Comparison of ENCODE assay signal across 1 cellular context in the genomic region with DNA sequence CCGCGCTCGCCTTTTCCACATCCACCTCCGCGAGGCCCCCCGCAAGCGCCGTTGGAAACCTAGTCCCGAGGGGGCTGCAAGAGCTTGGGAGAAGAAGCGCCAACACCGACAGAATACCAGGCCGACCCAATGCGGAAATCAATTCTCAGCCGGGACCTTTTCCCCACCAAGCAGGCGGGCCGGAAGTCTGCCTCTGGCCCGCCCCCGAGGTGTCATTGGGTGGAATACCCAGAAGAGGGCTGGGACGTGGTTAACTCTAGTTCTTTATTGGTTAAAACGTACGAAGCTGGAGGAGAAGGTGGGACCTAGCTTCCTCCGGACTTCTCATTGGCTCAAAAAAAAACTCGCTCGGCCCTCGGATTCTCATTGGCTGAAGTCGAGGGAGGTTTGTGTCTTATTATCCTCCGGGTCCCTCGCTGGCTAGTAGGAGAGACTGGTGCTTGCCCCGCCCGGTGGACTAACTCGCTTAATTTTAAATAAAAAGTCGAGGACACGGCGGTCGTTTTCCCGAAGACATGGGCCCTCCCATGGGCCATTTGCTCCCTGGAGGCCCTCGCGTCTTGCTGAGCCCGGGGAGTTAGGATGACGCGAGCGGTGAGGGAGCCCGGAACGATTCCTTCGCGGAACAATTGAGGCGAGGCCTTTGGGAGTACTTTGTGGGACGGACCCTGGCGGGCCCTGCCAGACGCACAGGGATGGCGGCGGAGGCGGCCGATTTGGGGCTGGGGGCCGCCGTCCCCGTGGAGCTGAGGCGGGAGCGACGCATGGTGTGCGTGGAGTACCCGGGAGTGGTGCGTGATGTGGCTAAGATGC.
A peak's percentile ranks its signal among the peaks of the same experiment; 100 is the strongest.
TF ChIP-seq lines count a peak whose summit lies in the region.

A gene with protein sequence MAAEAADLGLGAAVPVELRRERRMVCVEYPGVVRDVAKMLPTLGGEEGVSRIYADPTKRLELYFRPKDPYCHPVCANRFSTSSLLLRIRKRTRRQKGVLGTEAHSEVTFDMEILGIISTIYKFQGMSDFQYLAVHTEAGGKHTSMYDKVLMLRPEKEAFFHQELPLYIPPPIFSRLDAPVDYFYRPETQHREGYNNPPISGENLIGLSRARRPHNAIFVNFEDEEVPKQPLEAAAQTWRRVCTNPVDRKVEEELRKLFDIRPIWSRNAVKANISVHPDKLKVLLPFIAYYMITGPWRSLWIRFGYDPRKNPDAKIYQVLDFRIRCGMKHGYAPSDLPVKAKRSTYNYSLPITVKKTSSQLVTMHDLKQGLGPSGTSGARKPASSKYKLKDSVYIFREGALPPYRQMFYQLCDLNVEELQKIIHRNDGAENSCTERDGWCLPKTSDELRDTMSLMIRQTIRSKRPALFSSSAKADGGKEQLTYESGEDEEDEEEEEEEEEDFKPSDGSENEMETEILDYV (plus strand): TSS at position 681 of the 813 bp plus-strand sequence. CDS start 15 bp downstream, at position 696.

TF ChIP-seq in K562, 482 proteins besides CTCF, POLR2A, EP300 and RAD21 (continued from another document and continues in another):
- no peak for TF ChIP-seq ZNF277 (CRISPR knock-in tag; IDR thresholded peaks at IDR 0.05; ENCODE audit: borderline replicate concordance)
- TF ChIP-seq BMI1 (IDR thresholded peaks at IDR 0.05; ENCODE audit: low read length): no peak
- TF ChIP-seq HIVEP1 (CRISPR knock-in tag; IDR thresholded peaks at IDR 0.05): no peak
- no peak for TF ChIP-seq HDGF (IDR thresholded peaks at IDR 0.05)
- peak; percentile 52 for TF ChIP-seq CHD1 (IDR thresholded peaks at IDR 0.05; ENCODE audit: low read length)
- TF ChIP-seq ZBTB34 (CRISPR knock-in tag; IDR thresholded peaks at IDR 0.05): no peak
- no peak for TF ChIP-seq MCM5 (IDR thresholded peaks at IDR 0.05; ENCODE audit: low read depth)
- TF ChIP-seq ZNF584 (CRISPR knock-in tag; IDR thresholded peaks at IDR 0.05; ENCODE audit: low read depth): 0 out of 2 replicates have a peak, but pooled peaks have one; percentile 32
- no peak for TF ChIP-seq SMARCA5 (IDR thresholded peaks at IDR 0.05)
- TF ChIP-seq ZNF445 (CRISPR knock-in tag; IDR thresholded peaks at IDR 0.05; ENCODE audit: low read depth): no peak
- no peak for TF ChIP-seq MEIS2 (IDR thresholded peaks at IDR 0.05; ENCODE audit: partially characterized antibody)
- no peak for TF ChIP-seq BACH1 (tag; IDR thresholded peaks at IDR 0.05)
- TF ChIP-seq SETDB1 (IDR thresholded peaks at IDR 0.05; ENCODE audit: low read length): no peak
- TF ChIP-seq NFE2L1 (tag; IDR thresholded peaks at IDR 0.05; ENCODE audit: borderline replicate concordance, low read depth): no peak
- peak; percentile 75 for TF ChIP-seq ZBTB17 (CRISPR knock-in tag; IDR thresholded peaks at IDR 0.05)
- TF ChIP-seq ZEB2 (IDR thresholded peaks at IDR 0.05): peak; percentile 98
- no peak for TF ChIP-seq ZNF124 (CRISPR knock-in tag; IDR thresholded peaks at IDR 0.05)
- no peak for TF ChIP-seq ZNF695 (CRISPR knock-in tag; IDR thresholded peaks at IDR 0.05)
- no peak for TF ChIP-seq JUNB (CRISPR knock-in tag; conservative IDR thresholded peaks at IDR 0.05)
- 0 out of 2 replicates have a peak, but pooled peaks have one; percentile 27 for TF ChIP-seq OTX1 (CRISPR knock-in tag; IDR thresholded peaks at IDR 0.05)
- no peak for TF ChIP-seq HNRNPUL1 (IDR thresholded peaks at IDR 0.05; ENCODE audit: low read length)
- peak; percentile 84 for TF ChIP-seq RNF2 (IDR thresholded peaks at IDR 0.05)
- peak; percentile 89 for TF ChIP-seq ATF7 (IDR thresholded peaks at IDR 0.05)
- no peak for TF ChIP-seq ZNF41 (CRISPR knock-in tag; conservative IDR thresholded peaks at IDR 0.05)
- TF ChIP-seq ZNF696 (CRISPR knock-in tag; conservative IDR thresholded peaks at IDR 0.05): no peak
- TF ChIP-seq NR4A1 (CRISPR knock-in tag; IDR thresholded peaks at IDR 0.05): no peak
- peak; percentile 85 for TF ChIP-seq NR4A1 (tag; IDR thresholded peaks at IDR 0.05)
- no peak for TF ChIP-seq SMAD1 (IDR thresholded peaks at IDR 0.05; ENCODE audit: low read depth, low read length, partially characterized antibody)
- TF ChIP-seq SMARCE1 (IDR thresholded peaks at IDR 0.05): 0 out of 2 replicates have a peak, but pooled peaks have one; percentile 16
- no peak for TF ChIP-seq RNF219 (CRISPR knock-in tag; IDR thresholded peaks at IDR 0.05)
- no peak for TF ChIP-seq PRPF4 (IDR thresholded peaks at IDR 0.05; ENCODE audit: insufficient read depth, low read depth, low read length, poor library complexity, severe bottlenecking)
- TF ChIP-seq SRSF1 (IDR thresholded peaks at IDR 0.05; ENCODE audit: low read depth, low read length): peak; percentile 66; the same call in 1 of the 2 replicates
- no peak for TF ChIP-seq ZNF507 (tag; conservative IDR thresholded peaks at IDR 0.05)
- peak in 1 of 2 experiments; percentile 91; a peak in 2 of 4 replicates for TF ChIP-seq HDAC1 (IDR thresholded peaks at IDR 0.05)
- no peak for TF ChIP-seq ZNF639 (CRISPR knock-in tag; conservative IDR thresholded peaks at IDR 0.05 in 1 of 2, IDR thresholded peaks at IDR 0.05 in 1 of 2)
- TF ChIP-seq, protein P1, sequence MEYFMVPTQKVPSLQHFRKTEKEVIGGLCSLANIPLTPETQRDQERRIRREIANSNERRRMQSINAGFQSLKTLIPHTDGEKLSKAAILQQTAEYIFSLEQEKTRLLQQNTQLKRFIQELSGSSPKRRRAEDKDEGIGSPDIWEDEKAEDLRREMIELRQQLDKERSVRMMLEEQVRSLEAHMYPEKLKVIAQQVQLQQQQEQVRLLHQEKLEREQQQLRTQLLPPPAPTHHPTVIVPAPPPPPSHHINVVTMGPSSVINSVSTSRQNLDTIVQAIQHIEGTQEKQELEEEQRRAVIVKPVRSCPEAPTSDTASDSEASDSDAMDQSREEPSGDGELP (CRISPR knock-in tag; IDR thresholded peaks at IDR 0.05; ENCODE audit: borderline replicate concordance): no peak
- TF ChIP-seq, protein P2, sequence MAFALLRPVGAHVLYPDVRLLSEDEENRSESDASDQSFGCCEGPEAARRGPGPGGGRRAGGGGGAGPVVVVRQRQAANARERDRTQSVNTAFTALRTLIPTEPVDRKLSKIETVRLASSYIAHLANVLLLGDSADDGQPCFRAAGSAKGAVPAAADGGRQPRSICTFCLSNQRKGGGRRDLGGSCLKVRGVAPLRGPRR (CRISPR knock-in tag; IDR thresholded peaks at IDR 0.05): no peak
- TF ChIP-seq, protein P3, sequence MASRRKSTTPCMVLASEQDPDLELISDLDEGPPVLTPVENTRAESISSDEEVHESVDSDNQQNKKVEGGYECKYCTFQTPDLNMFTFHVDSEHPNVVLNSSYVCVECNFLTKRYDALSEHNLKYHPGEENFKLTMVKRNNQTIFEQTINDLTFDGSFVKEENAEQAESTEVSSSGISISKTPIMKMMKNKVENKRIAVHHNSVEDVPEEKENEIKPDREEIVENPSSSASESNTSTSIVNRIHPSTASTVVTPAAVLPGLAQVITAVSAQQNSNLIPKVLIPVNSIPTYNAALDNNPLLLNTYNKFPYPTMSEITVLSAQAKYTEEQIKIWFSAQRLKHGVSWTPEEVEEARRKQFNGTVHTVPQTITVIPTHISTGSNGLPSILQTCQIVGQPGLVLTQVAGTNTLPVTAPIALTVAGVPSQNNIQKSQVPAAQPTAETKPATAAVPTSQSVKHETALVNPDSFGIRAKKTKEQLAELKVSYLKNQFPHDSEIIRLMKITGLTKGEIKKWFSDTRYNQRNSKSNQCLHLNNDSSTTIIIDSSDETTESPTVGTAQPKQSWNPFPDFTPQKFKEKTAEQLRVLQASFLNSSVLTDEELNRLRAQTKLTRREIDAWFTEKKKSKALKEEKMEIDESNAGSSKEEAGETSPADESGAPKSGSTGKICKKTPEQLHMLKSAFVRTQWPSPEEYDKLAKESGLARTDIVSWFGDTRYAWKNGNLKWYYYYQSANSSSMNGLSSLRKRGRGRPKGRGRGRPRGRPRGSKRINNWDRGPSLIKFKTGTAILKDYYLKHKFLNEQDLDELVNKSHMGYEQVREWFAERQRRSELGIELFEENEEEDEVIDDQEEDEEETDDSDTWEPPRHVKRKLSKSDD (conservative IDR thresholded peaks at IDR 0.05; ENCODE audit: low read length): 0 out of 2 replicates have a peak, but pooled peaks have one; percentile 41
- 0 out of 2 replicates have a peak, but pooled peaks have one; percentile 16 for TF ChIP-seq JUND (IDR thresholded peaks at IDR 0.05; ENCODE audit: borderline replicate concordance, low read depth, low read length)
- TF ChIP-seq JUND (tag; IDR thresholded peaks at IDR 0.05; ENCODE audit: borderline replicate concordance, low read depth, low read length): peak; percentile 66; the same call in 2 of the 3 replicates
- peak; percentile 46 for TF ChIP-seq NCOR1 (IDR thresholded peaks at IDR 0.05)
- no peak for TF ChIP-seq ZNF224 (CRISPR knock-in tag; IDR thresholded peaks at IDR 0.05)
- TF ChIP-seq IRF2 (CRISPR knock-in tag; IDR thresholded peaks at IDR 0.05): no peak
- TF ChIP-seq, protein P4, sequence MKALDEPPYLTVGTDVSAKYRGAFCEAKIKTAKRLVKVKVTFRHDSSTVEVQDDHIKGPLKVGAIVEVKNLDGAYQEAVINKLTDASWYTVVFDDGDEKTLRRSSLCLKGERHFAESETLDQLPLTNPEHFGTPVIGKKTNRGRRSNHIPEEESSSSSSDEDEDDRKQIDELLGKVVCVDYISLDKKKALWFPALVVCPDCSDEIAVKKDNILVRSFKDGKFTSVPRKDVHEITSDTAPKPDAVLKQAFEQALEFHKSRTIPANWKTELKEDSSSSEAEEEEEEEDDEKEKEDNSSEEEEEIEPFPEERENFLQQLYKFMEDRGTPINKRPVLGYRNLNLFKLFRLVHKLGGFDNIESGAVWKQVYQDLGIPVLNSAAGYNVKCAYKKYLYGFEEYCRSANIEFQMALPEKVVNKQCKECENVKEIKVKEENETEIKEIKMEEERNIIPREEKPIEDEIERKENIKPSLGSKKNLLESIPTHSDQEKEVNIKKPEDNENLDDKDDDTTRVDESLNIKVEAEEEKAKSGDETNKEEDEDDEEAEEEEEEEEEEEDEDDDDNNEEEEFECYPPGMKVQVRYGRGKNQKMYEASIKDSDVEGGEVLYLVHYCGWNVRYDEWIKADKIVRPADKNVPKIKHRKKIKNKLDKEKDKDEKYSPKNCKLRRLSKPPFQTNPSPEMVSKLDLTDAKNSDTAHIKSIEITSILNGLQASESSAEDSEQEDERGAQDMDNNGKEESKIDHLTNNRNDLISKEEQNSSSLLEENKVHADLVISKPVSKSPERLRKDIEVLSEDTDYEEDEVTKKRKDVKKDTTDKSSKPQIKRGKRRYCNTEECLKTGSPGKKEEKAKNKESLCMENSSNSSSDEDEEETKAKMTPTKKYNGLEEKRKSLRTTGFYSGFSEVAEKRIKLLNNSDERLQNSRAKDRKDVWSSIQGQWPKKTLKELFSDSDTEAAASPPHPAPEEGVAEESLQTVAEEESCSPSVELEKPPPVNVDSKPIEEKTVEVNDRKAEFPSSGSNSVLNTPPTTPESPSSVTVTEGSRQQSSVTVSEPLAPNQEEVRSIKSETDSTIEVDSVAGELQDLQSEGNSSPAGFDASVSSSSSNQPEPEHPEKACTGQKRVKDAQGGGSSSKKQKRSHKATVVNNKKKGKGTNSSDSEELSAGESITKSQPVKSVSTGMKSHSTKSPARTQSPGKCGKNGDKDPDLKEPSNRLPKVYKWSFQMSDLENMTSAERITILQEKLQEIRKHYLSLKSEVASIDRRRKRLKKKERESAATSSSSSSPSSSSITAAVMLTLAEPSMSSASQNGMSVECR (CRISPR knock-in tag; IDR thresholded peaks at IDR 0.05): peak; percentile 18; the same call in 1 of the 2 replicates
- peak; percentile 72 to 93 (median 88) for TF ChIP-seq YY1 (IDR thresholded peaks at IDR 0.05; ENCODE audit: borderline replicate concordance in 1 of 3, control insufficient read depth in 1 of 3, extremely low read depth in 1 of 3, insufficient read depth in 3 of 3, insufficient read length in 1 of 3, insufficient replicate concordance in 2 of 3, low read depth in 1 of 3, low read length in 2 of 3)
- TF ChIP-seq PTBP1 (IDR thresholded peaks at IDR 0.05; ENCODE audit: low read depth, low read length): no peak
- TF ChIP-seq FOXA1 (IDR thresholded peaks at IDR 0.05; ENCODE audit: borderline replicate concordance): no peak
- TF ChIP-seq NCOA1 (IDR thresholded peaks at IDR 0.05; ENCODE audit: low read depth): peak; percentile 99
- TF ChIP-seq POLR2G (IDR thresholded peaks at IDR 0.05; ENCODE audit: low read depth, low read length): peak; percentile 95
